Comparison of ENCODE assay signal across 6 cellular contexts in genomic region chr16:30076276-30076791, GRCh38. TPM values are rescaled to one million over a fixed set of nuclear protein-coding genes. Genes with fewer than 3 reads are reported as not detected.
DNase-seq lines count a peak whose midpoint lies in the region; ATAC-seq and TF ChIP-seq lines count a peak whose summit lies in the region.

No MANE protein-coding gene starts in this region.

- H3K4me3 Mint-ChIP-seq in activated naive CD4-positive, alpha-beta T cell treated with anti-CD3 and anti-CD28 coated beads for 36 hours, result peak overlapping the region; percentile 92
- peak overlapping the region; percentile 93 for H3K4me3 Mint-ChIP-seq in mesothelial cell of epicardium

- peaks cover 33% of the 10 kb centered on the region for H3K4me1 Mint-ChIP-seq in activated naive CD4-positive, alpha-beta T cell treated with anti-CD3 and anti-CD28 coated beads for 36 hours (ENCODE audit: low read depth)
- peaks cover 22% of the 10 kb centered on the region for H3K4me1 Mint-ChIP-seq in mesothelial cell of epicardium

- H3K27me3 Mint-ChIP-seq in activated naive CD4-positive, alpha-beta T cell treated with anti-CD3 and anti-CD28 coated beads for 36 hours (ENCODE audit: low read depth), result no peaks in the 10 kb centered on the region
- H3K27me3 Mint-ChIP-seq in mesothelial cell of epicardium (ENCODE audit: low read depth), result no peaks in the 10 kb centered on the region

- H3K9me3 Mint-ChIP-seq in activated naive CD4-positive, alpha-beta T cell treated with anti-CD3 and anti-CD28 coated beads for 36 hours, result no peaks in the 10 kb centered on the region
- H3K9me3 Mint-ChIP-seq in activated naive CD4-positive, alpha-beta T cell treated with anti-CD3 and anti-CD28 coated beads, Interleukin-2, amount 50 U/mL, for 72 hours, result no peaks in the 10 kb centered on the region
- no peaks in the 10 kb centered on the region for H3K9me3 Mint-ChIP-seq in mesothelial cell of epicardium

- peak overlapping the region; percentile 71 for H3K27ac Mint-ChIP-seq in activated naive CD4-positive, alpha-beta T cell treated with anti-CD3 and anti-CD28 coated beads for 36 hours
- H3K27ac Mint-ChIP-seq in activated naive CD4-positive, alpha-beta T cell treated with anti-CD3 and anti-CD28 coated beads, Interleukin-2, amount 50 U/mL, for 72 hours, result peak overlapping the region; percentile 91 to 97
- peak overlapping the region; percentile 82 for H3K27ac Mint-ChIP-seq in mesothelial cell of epicardium

- DNase-seq in activated naive CD4-positive, alpha-beta T cell treated with anti-CD3 and anti-CD28 coated beads for 36 hours, result no peak
- no peak for DNase-seq in activated naive CD4-positive, alpha-beta T cell (lab: John Stamatoyannopoulos, UW)
- DNase-seq in activated naive CD4-positive, alpha-beta T cell treated with anti-CD3 and anti-CD28 coated beads, Interleukin-2, amount 50 U/mL, for 72 hours (ENCODE audit: low spot score in 2 of 2), result no peak
- DNase-seq in mesothelial cell of epicardium (ENCODE audit: low spot score in 2 of 2, unreplicated experiment in 2 of 2), result no peak
- no peak for DNase-seq in NCI-H2029 (lab: John Stamatoyannopoulos, UW)
- DNase-seq in NCI-H524 (lab: John Stamatoyannopoulos, UW), result no peak

- ATAC-seq in activated naive CD4-positive, alpha-beta T cell treated with anti-CD3 and anti-CD28 coated beads, Interleukin-2, amount 50 U/mL, for 72 hours, result peak; percentile 9 to 10

- TF ChIP-seq CTCF in mesothelial cell of epicardium (IDR thresholded peaks at IDR 0.05; ENCODE audit: unreplicated experiment), result no peak

- H3K36me3 Mint-ChIP-seq in activated naive CD4-positive, alpha-beta T cell treated with anti-CD3 and anti-CD28 coated beads for 36 hours (ENCODE audit: low read depth), result peaks cover 15% of the 10 kb centered on the region
- H3K36me3 Mint-ChIP-seq in activated naive CD4-positive, alpha-beta T cell treated with anti-CD3 and anti-CD28 coated beads, Interleukin-2, amount 50 U/mL, for 72 hours, result peaks cover 26 to 27% of the 10 kb centered on the region in 2 donors
- peaks cover 16% of the 10 kb centered on the region for H3K36me3 Mint-ChIP-seq in mesothelial cell of epicardium

- CTCF ChIA-PET in activated naive CD4-positive, alpha-beta T cell treated with anti-CD3 and anti-CD28 coated beads for 36 hours (lab: Charles Lee), result interaction anchor here (0.6 to 8.7 kb wide), 5 partner anchors 11 to 98 kb away, joined by 3 to 50 read pairs (median 6); partner anchors contain the start of genes ALDOA and TBX6

- intact Hi-C loops in activated naive CD4-positive, alpha-beta T cell treated with anti-CD3 and anti-CD28 coated beads for 36 hours (cut with micrococcal nuclease), result no loop called here

RNA-seq across cellular contexts. Expression of gene PPP4C, which starts 0.5 kb away (rescaled TPM):
- total RNA-seq in activated naive CD4-positive, alpha-beta T cell treated with anti-CD3 and anti-CD28 coated beads for 36 hours, result 100 to 1,000 TPM; 104 to 105 TPM
- 100 to 1,000 TPM; 130 to 136 TPM for total RNA-seq in activated naive CD4-positive, alpha-beta T cell treated with anti-CD3 and anti-CD28 coated beads, Interleukin-2, amount 50 U/mL, for 72 hours
- 102 to 107 TPM (median 105 TPM) in 3 replicates for total RNA-seq in mesothelial cell of epicardium

RNA-seq across cellular contexts. Expression of gene ALDOA, which starts 10.8 kb away (rescaled TPM):
- total RNA-seq in activated naive CD4-positive, alpha-beta T cell treated with anti-CD3 and anti-CD28 coated beads for 36 hours, result 1,000 to 10,000 TPM; 1,750 to 1,795 TPM
- 1,000 to 10,000 TPM; 1,322 to 2,822 TPM for total RNA-seq in activated naive CD4-positive, alpha-beta T cell treated with anti-CD3 and anti-CD28 coated beads, Interleukin-2, amount 50 U/mL, for 72 hours
- total RNA-seq in mesothelial cell of epicardium, result 613 to 624 TPM (median 618 TPM) in 3 replicates

RNA-seq across cellular contexts. Expression of gene TBX6, which starts 15.4 kb away (rescaled TPM):
- 1 to 10 TPM; 3.6 to 4.7 TPM for total RNA-seq in activated naive CD4-positive, alpha-beta T cell treated with anti-CD3 and anti-CD28 coated beads for 36 hours
- 1 to 10 TPM; 3.9 to 5.7 TPM for total RNA-seq in activated naive CD4-positive, alpha-beta T cell treated with anti-CD3 and anti-CD28 coated beads, Interleukin-2, amount 50 U/mL, for 72 hours
- 2.3 to 2.7 TPM (median 2.4 TPM) in 3 replicates for total RNA-seq in mesothelial cell of epicardium

RNA-seq across cellular contexts. Expression of gene YPEL3, which starts 19.7 kb away (rescaled TPM):
- 10 to 100 TPM; 24.6 to 27.3 TPM for total RNA-seq in activated naive CD4-positive, alpha-beta T cell treated with anti-CD3 and anti-CD28 coated beads for 36 hours
- 100 to 1,000 TPM in 1 of 2 donors, 10 to 100 TPM in 1; 24.0 to 112 TPM for total RNA-seq in activated naive CD4-positive, alpha-beta T cell treated with anti-CD3 and anti-CD28 coated beads, Interleukin-2, amount 50 U/mL, for 72 hours
- 34.5 to 45.0 TPM (median 36.9 TPM) in 3 replicates for total RNA-seq in mesothelial cell of epicardium

RNA-seq across cellular contexts. Expression of gene GDPD3, which starts 37.0 kb away (rescaled TPM):
- total RNA-seq in activated naive CD4-positive, alpha-beta T cell treated with anti-CD3 and anti-CD28 coated beads for 36 hours, result 10 to 100 TPM in 1 of 2 experiments, 1 to 10 TPM in 1; 9.1 to 10.3 TPM
- total RNA-seq in activated naive CD4-positive, alpha-beta T cell treated with anti-CD3 and anti-CD28 coated beads, Interleukin-2, amount 50 U/mL, for 72 hours, result 10 to 100 TPM; 16.7 to 25.8 TPM
- total RNA-seq in mesothelial cell of epicardium, result 10.7 to 11.1 TPM (median 10.8 TPM) in 3 replicates
